In genomic region chrX:49054073-49054762, GRCh38 we compare ENCODE assay signal across 9 cellular contexts. TPM values are rescaled to one million over a fixed set of nuclear protein-coding genes. Genes with fewer than 3 reads are reported as not detected.
DNase-seq lines count a peak whose midpoint lies in the region; ATAC-seq, FAIRE-seq and TF ChIP-seq lines count a peak whose summit lies in the region.
"Had no signal": no experiment of that assay in that cellular context is flagged by ENCODE, and none has a peak within 500 bp of the region (broad histone marks: within the 10 kb centered on the region; RNA-seq: fewer than 3 reads in every experiment).

No MANE protein-coding gene starts in this region.

- H3K4me1 Mint-ChIP-seq in activated T-cell treated with anti-CD3 and anti-CD28 coated beads, Interleukin-2, amount 50 U/mL, for 24 hours (ENCODE audit: low read depth) = peaks cover 31% of the 10 kb centered on the region

- no peak for DNase-seq in activated T-cell treated with anti-CD3 and anti-CD28 coated beads, Interleukin-2, amount 50 U/mL, for 24 hours
- DNase-seq in activated T-cell treated with anti-CD3 and anti-CD28 coated beads for 4 hours = no peak
- DNase-seq in GM12878 (ENCODE audit: low read depth, low spot score) = no peak
- DNase-seq in lower lobe of right lung = no peak
- no peak for DNase-seq in thyroid gland
- no peak for DNase-seq in stimulated activated CD4-positive, alpha-beta T cell treated with anti-CD3 and anti-CD28 coated beads, Interleukin-15, amount 100 ng/mL, for 24 hours
- DNase-seq in posterior vena cava (ENCODE audit: low spot score) = no peak

- WGBS in GM12878 (ENCODE audit: insufficient coverage, insufficient replicate concordance, low lambda C conversion rate, missing lambda C conversion rate) = 41% methylated on average over 5 of the region's 5 CpGs
- WGBS in thyroid gland, 2 donors = 87 to 93% methylated on average over 5 of the region's 5 CpGs

- no peak overlapping the region for H3K27ac ChIP-seq in GM12878 (ENCODE audit: control insufficient read depth, insufficient read depth)
- H3K27ac ChIP-seq in lower lobe of right lung = peak overlapping the region; percentile 86
- peak overlapping the region; percentile 74 to 84 (median 81) for H3K27ac ChIP-seq in thyroid gland

- H3K36me3 ChIP-seq in GM12878 (ENCODE audit: control insufficient read depth in 2 of 2, insufficient read depth in 2 of 2, low read length in 1 of 2) (no peaks in the 10 kb centered on the region), lower lobe of right lung (no peaks in the 10 kb centered on the region), thyroid gland (no peaks in the 10 kb centered on the region)

- POLR2A ChIA-PET in GM12878 (lab: Charles Lee) = no interaction called here

- TF ChIP-seq POLR2A in GM12878 (IDR thresholded peaks at IDR 0.05; ENCODE audit: low read depth, low read length) (no peak), thyroid gland (IDR thresholded peaks at IDR 0.05) (no peak)

- CTCF ChIA-PET in GM12878 (lab: Yijun Ruan, JAX) = no interaction called here

- H2AFZ ChIP-seq in GM12878 (ENCODE audit: control insufficient read depth, low read depth, low read length) = peak overlapping the region; percentile 2

- in situ Hi-C loops in GM12878 (cut with MboI) = no loop called here

- peaks cover 40% of the 10 kb centered on the region for H3K27me3 Mint-ChIP-seq in activated T-cell treated with anti-CD3 and anti-CD28 coated beads, Interleukin-2, amount 50 U/mL, for 24 hours

- RAD21 ChIA-PET in GM12878 (lab: Charles Lee; ENCODE audit: unreplicated experiment) = no interaction called here

- no peaks in the 10 kb centered on the region for H3K9me3 Mint-ChIP-seq in activated T-cell treated with anti-CD3 and anti-CD28 coated beads, Interleukin-2, amount 50 U/mL, for 24 hours

- BruUV-seq in GM12878 (replicated peaks; lab: Mats Ljungman, UMichigan) = no TSS peak

- no peaks in the 10 kb centered on the region for H4K20me1 ChIP-seq in GM12878 (ENCODE audit: control insufficient read depth, insufficient read depth)

- FAIRE-seq in GM12878 (lab: Jason Lieb, UNC) = no peak
- FAIRE-seq: islet of Langerhans had no signal

- H3K27me3 ChIP-seq in GM12878 (replicated peaks in 1 of 2; ENCODE audit: control insufficient read depth in 2 of 2, insufficient read depth in 2 of 2, low read length in 1 of 2) = no peaks in the 10 kb centered on the region
- no peaks in the 10 kb centered on the region for H3K27me3 ChIP-seq in lower lobe of right lung (ENCODE audit: low read depth)
- no peaks in the 10 kb centered on the region for H3K27me3 ChIP-seq in thyroid gland

- TF ChIP-seq CTCF in GM12878 (IDR thresholded peaks at IDR 0.05 in 2 of 3, conservative IDR thresholded peaks at IDR 0.05 in 1 of 3; ENCODE audit: control insufficient read depth in 2 of 3, extremely low read depth in 1 of 3, insufficient read depth in 1 of 3, low read depth in 3 of 3, low read length in 3 of 3) (no peak), lower lobe of right lung (IDR thresholded peaks at IDR 0.05) (no peak), thyroid gland (IDR thresholded peaks at IDR 0.05) (no peak)

- H3K4me1 ChIP-seq in GM12878 (ENCODE audit: control insufficient read depth, insufficient read depth, low read length) = no peaks in the 10 kb centered on the region
- H3K4me1 ChIP-seq in lower lobe of right lung = no peaks in the 10 kb centered on the region
- no peaks in the 10 kb centered on the region for H3K4me1 ChIP-seq in thyroid gland

- SMC1A ChIA-PET in GM12878 (lab: Charles Lee; ENCODE audit: uncharacterized antibody, unreplicated experiment) = no interaction called here

- H3K9me3 ChIP-seq in GM12878 (replicated peaks; ENCODE audit: control insufficient read depth, insufficient read depth, low read length) (no peaks in the 10 kb centered on the region), lower lobe of right lung (no peaks in the 10 kb centered on the region), thyroid gland (no peaks in the 10 kb centered on the region)

- ATAC-seq in GM12878 (no peak), lower lobe of right lung (no peak), GM21737 (IDR thresholded peaks at IDR 0.05; ENCODE audit: unreplicated experiment) (no peak)

- no peaks in the 10 kb centered on the region for H3K36me3 Mint-ChIP-seq in activated T-cell treated with anti-CD3 and anti-CD28 coated beads, Interleukin-2, amount 50 U/mL, for 24 hours (ENCODE audit: low read depth)

- intact Hi-C loops in GM12878 (cut with micrococcal nuclease; ENCODE audit: unreplicated experiment) (no loop called here), lower lobe of right lung (cut with DNase I) (no loop called here), thyroid gland (cut with DNase I) (no loop called here), posterior vena cava (cut with DNase I) (no loop called here)

- no peaks in the 10 kb centered on the region for H3K79me2 ChIP-seq in GM12878 (ENCODE audit: control insufficient read depth, insufficient read depth, low read length)

- TF ChIP-seq RAD21 in GM12878 (IDR thresholded peaks at IDR 0.05; ENCODE audit: insufficient read depth, low read depth, low read length) = no peak

- peak overlapping the region; percentile 74 for H3K4me3 Mint-ChIP-seq in activated T-cell treated with anti-CD3 and anti-CD28 coated beads, Interleukin-2, amount 50 U/mL, for 24 hours

- TF ChIP-seq EP300 in GM12878 (IDR thresholded peaks at IDR 0.05; ENCODE audit: borderline replicate concordance in 1 of 2, control insufficient read depth in 1 of 2, low read depth in 2 of 2, low read length in 2 of 2) = no peak

- peak overlapping the region; percentile 75 for H3K4me2 ChIP-seq in GM12878 (ENCODE audit: control insufficient read depth, insufficient read depth)

- H3K4me3 ChIP-seq in GM12878 (peak overlapping the region; percentile 11; the same call in 1 of the 2 replicates), lower lobe of right lung (peak overlapping the region; percentile 60), thyroid gland (replicated peaks in 1 of 3) (peak overlapping the region in 1 of 3 donors; percentile 43)

- H3K27ac Mint-ChIP-seq in activated T-cell treated with anti-CD3 and anti-CD28 coated beads, Interleukin-2, amount 50 U/mL, for 24 hours = peak overlapping the region; percentile 81

- peak overlapping the region; percentile 25; the same call in 1 of the 2 replicates for H3K9ac ChIP-seq in GM12878 (ENCODE audit: control insufficient read depth, insufficient read depth, low read length)

RNA-seq across cellular contexts. Expression of gene CCDC120, which starts 4.6 kb away (rescaled TPM):
- total RNA-seq in GM12878 (2013; cell fraction: nucleolus; rRNA removed) = 0.15 and 0.77 TPM in 2 replicates
- total RNA-seq in GM12878 (2014; rRNA removed) = 0.56 and 0.65 TPM in 2 replicates
- total RNA-seq in GM12878 (2014; rRNA removed; fragmentation: Illumina TruSeq; extraction: Trizol) = 0.41 and 0.45 TPM in 2 replicates
- 3.7 and 4.1 TPM in 2 replicates for total RNA-seq in GM12878 (2021)
- 2.2 TPM for polyA plus RNA-seq in GM12878 (2011; ENCODE audit: low read depth)
- polyA plus RNA-seq in GM12878 (2011; rRNA removed) = 0.03 and 0.11 TPM in 2 replicates
- polyA plus RNA-seq in GM12878 (2011; cell fraction: cytosol; rRNA removed) = 0.07 and 0.13 TPM in 2 replicates
- 0.30 and 0.38 TPM in 2 replicates for polyA plus RNA-seq in GM12878 (2011; cell fraction: nucleus; rRNA removed)
- 2.8 and 4.3 TPM in 2 replicates for polyA plus RNA-seq in GM12878 (2012)
- polyA plus RNA-seq in GM12878 (2014; fragmentation: Illumina TruSeq; extraction: Trizol) = 1.4 and 2.1 TPM in 2 replicates
- polyA plus RNA-seq in GM12878 (2014; fragmentation: Nextera tagmentation; extraction: Ambion mirVana) = under 1 TPM; 0.18 to 0.27 TPM
- polyA plus RNA-seq in GM12878 (2014; rRNA removed) = 2.5 and 3.2 TPM in 2 replicates
- polyA plus RNA-seq in GM12878 (2016; fragmentation: Nextera tagmentation; extraction: Ambion mirVana) = 1 to 10 TPM in 1 of 2 experiments, under 1 TPM in 1; 0.95 to 1.2 TPM
- not detected in 2 replicates for polyA minus RNA-seq in GM12878 (2011; rRNA and poly(A)+ RNA removed)
- polyA minus RNA-seq in GM12878 (2011; cell fraction: cytosol; rRNA and poly(A)+ RNA removed) = not detected in 2 replicates
- polyA minus RNA-seq in GM12878 (2011; cell fraction: nucleus; rRNA and poly(A)+ RNA removed) = 0.29 TPM in 1 of 2 replicates, not detected in the other
- total RNA-seq in lower lobe of right lung = 9.5 TPM
- 10 to 100 TPM in 1 of 4 donors, 1 to 10 TPM in 3; 5.1 to 14.4 (median 6.3) TPM for total RNA-seq in thyroid gland
- 1 to 10 TPM; 3.0 to 4.1 TPM for total RNA-seq in posterior vena cava

RNA-seq across cellular contexts. Expression of gene TFE3, which starts 11.1 kb away (rescaled TPM):
- total RNA-seq in GM12878 (2013; cell fraction: nucleolus; rRNA removed) = 22.2 and 22.9 TPM in 2 replicates
- total RNA-seq in GM12878 (2014; rRNA removed) (16.8 and 17.9 TPM in 2 replicates), GM12878 (2014; rRNA removed; fragmentation: Illumina TruSeq; extraction: Trizol) (9.2 and 10.3 TPM in 2 replicates), GM12878 (2021) (16.7 and 18.0 TPM in 2 replicates), lower lobe of right lung (51.4 TPM), thyroid gland (100 to 1,000 TPM in 3 of 4 donors, 10 to 100 TPM in 1; 68.4 to 160 (median 118) TPM), posterior vena cava (10 to 100 TPM; 46.4 to 52.6 TPM)
- 7.9 TPM for polyA plus RNA-seq in GM12878 (2011; ENCODE audit: low read depth)
- polyA plus RNA-seq in GM12878 (2011; rRNA removed) (5.3 and 8.2 TPM in 2 replicates), GM12878 (2014; fragmentation: Illumina TruSeq; extraction: Trizol) (11.4 and 16.1 TPM in 2 replicates), GM12878 (2014; fragmentation: Nextera tagmentation; extraction: Ambion mirVana) (1 to 10 TPM; 3.5 TPM), GM12878 (2014; rRNA removed) (19.5 and 20.4 TPM in 2 replicates), GM12878 (2016; fragmentation: Nextera tagmentation; extraction: Ambion mirVana) (10 to 100 TPM; 10.6 to 12.5 TPM)
- polyA plus RNA-seq in GM12878 (2011; cell fraction: cytosol; rRNA removed) = 13.1 and 15.0 TPM in 2 replicates
- 9.9 and 16.2 TPM in 2 replicates for polyA plus RNA-seq in GM12878 (2011; cell fraction: nucleus; rRNA removed)
- polyA plus RNA-seq in GM12878 (2012) = 21.7 and 21.9 TPM in 2 replicates
- polyA minus RNA-seq in GM12878 (2011; rRNA and poly(A)+ RNA removed) = 14.9 and 19.3 TPM in 2 replicates
- 8.5 and 9.1 TPM in 2 replicates for polyA minus RNA-seq in GM12878 (2011; cell fraction: cytosol; rRNA and poly(A)+ RNA removed)
- 7.3 and 12.6 TPM in 2 replicates for polyA minus RNA-seq in GM12878 (2011; cell fraction: nucleus; rRNA and poly(A)+ RNA removed)

RNA-seq across cellular contexts. Expression of gene PRAF2, which starts 19.6 kb away (rescaled TPM):
- 2.0 and 2.4 TPM in 2 replicates for total RNA-seq in GM12878 (2013; cell fraction: nucleolus; rRNA removed)
- 4.7 and 5.7 TPM in 2 replicates for total RNA-seq in GM12878 (2014; rRNA removed)
- total RNA-seq in GM12878 (2014; rRNA removed; fragmentation: Illumina TruSeq; extraction: Trizol) = 2.0 and 2.6 TPM in 2 replicates
- 11.1 and 11.6 TPM in 2 replicates for total RNA-seq in GM12878 (2021)
- polyA plus RNA-seq in GM12878 (2011; ENCODE audit: low read depth) = 5.2 TPM
- 0.49 and 0.80 TPM in 2 replicates for polyA plus RNA-seq in GM12878 (2011; rRNA removed)
- polyA plus RNA-seq in GM12878 (2011; cell fraction: cytosol; rRNA removed) = 1.0 TPM in 2 replicates
- 4.9 and 6.0 TPM in 2 replicates for polyA plus RNA-seq in GM12878 (2011; cell fraction: nucleus; rRNA removed)
- 10.1 and 10.5 TPM in 2 replicates for polyA plus RNA-seq in GM12878 (2012)
- 11.8 and 16.2 TPM in 2 replicates for polyA plus RNA-seq in GM12878 (2014; fragmentation: Illumina TruSeq; extraction: Trizol)
- 1 to 10 TPM; 2.8 to 4.6 TPM for polyA plus RNA-seq in GM12878 (2014; fragmentation: Nextera tagmentation; extraction: Ambion mirVana)
- polyA plus RNA-seq in GM12878 (2014; rRNA removed) = 7.7 and 9.4 TPM in 2 replicates
- polyA plus RNA-seq in GM12878 (2016; fragmentation: Nextera tagmentation; extraction: Ambion mirVana) = 10 to 100 TPM; 13.6 to 16.7 TPM
- polyA minus RNA-seq in GM12878 (2011; rRNA and poly(A)+ RNA removed) = 0.72 TPM in 1 of 2 replicates, not detected in the other
- not detected in 2 replicates for polyA minus RNA-seq in GM12878 (2011; cell fraction: cytosol; rRNA and poly(A)+ RNA removed)
- polyA minus RNA-seq in GM12878 (2011; cell fraction: nucleus; rRNA and poly(A)+ RNA removed) = 1.6 and 1.7 TPM in 2 replicates
- 17.4 TPM for total RNA-seq in lower lobe of right lung
- 10 to 100 TPM; 19.2 to 32.9 (median 22.1) TPM for total RNA-seq in thyroid gland
- 10 to 100 TPM; 36.4 to 42.6 TPM for total RNA-seq in posterior vena cava

RNA-seq across cellular contexts. Expression of gene WDR45, which starts 25.5 kb away (rescaled TPM):
- total RNA-seq in GM12878 (2013; cell fraction: nucleolus; rRNA removed) = 51.2 and 54.7 TPM in 2 replicates
- 14.9 and 20.4 TPM in 2 replicates for total RNA-seq in GM12878 (2014; rRNA removed)
- 12.5 and 12.7 TPM in 2 replicates for total RNA-seq in GM12878 (2014; rRNA removed; fragmentation: Illumina TruSeq; extraction: Trizol)
- total RNA-seq in GM12878 (2021) = 19.7 and 20.8 TPM in 2 replicates
- polyA plus RNA-seq in GM12878 (2011; ENCODE audit: low read depth) = 64.5 TPM
- 18.2 and 29.8 TPM in 2 replicates for polyA plus RNA-seq in GM12878 (2011; rRNA removed)
- 37.2 and 45.7 TPM in 2 replicates for polyA plus RNA-seq in GM12878 (2011; cell fraction: cytosol; rRNA removed)
- 141 and 162 TPM in 2 replicates for polyA plus RNA-seq in GM12878 (2011; cell fraction: nucleus; rRNA removed)
- polyA plus RNA-seq in GM12878 (2012) = 21.5 and 32.2 TPM in 2 replicates
- 18.6 and 19.7 TPM in 2 replicates for polyA plus RNA-seq in GM12878 (2014; fragmentation: Illumina TruSeq; extraction: Trizol)
- 10 to 100 TPM in 1 of 2 experiments, 1 to 10 TPM in 1; 5.9 to 10.3 TPM for polyA plus RNA-seq in GM12878 (2014; fragmentation: Nextera tagmentation; extraction: Ambion mirVana)
- polyA plus RNA-seq in GM12878 (2014; rRNA removed) = 29.7 and 30.9 TPM in 2 replicates
- 10 to 100 TPM; 22.1 to 25.4 TPM for polyA plus RNA-seq in GM12878 (2016; fragmentation: Nextera tagmentation; extraction: Ambion mirVana)
- polyA minus RNA-seq in GM12878 (2011; rRNA and poly(A)+ RNA removed) = 37.1 and 54.6 TPM in 2 replicates
- polyA minus RNA-seq in GM12878 (2011; cell fraction: cytosol; rRNA and poly(A)+ RNA removed) = 9.1 and 13.9 TPM in 2 replicates
- 33.4 and 43.1 TPM in 2 replicates for polyA minus RNA-seq in GM12878 (2011; cell fraction: nucleus; rRNA and poly(A)+ RNA removed)
- 54.8 TPM for total RNA-seq in lower lobe of right lung
- 100 to 1,000 TPM in 3 of 4 donors, 10 to 100 TPM in 1; 99.8 to 184 (median 106) TPM for total RNA-seq in thyroid gland
- total RNA-seq in posterior vena cava = 10 to 100 TPM; 49.8 to 51.9 TPM

RNA-seq across cellular contexts. Expression of gene GRIPAP1, which starts 52.2 kb away (rescaled TPM):
- total RNA-seq in GM12878 (2013; cell fraction: nucleolus; rRNA removed) = 49.1 and 53.3 TPM in 2 replicates
- 17.2 and 17.5 TPM in 2 replicates for total RNA-seq in GM12878 (2014; rRNA removed)
- 21.5 and 21.6 TPM in 2 replicates for total RNA-seq in GM12878 (2014; rRNA removed; fragmentation: Illumina TruSeq; extraction: Trizol)
- 37.7 and 44.7 TPM in 2 replicates for total RNA-seq in GM12878 (2021)
- 28.8 TPM for polyA plus RNA-seq in GM12878 (2011; ENCODE audit: low read depth)
- 37.6 and 40.7 TPM in 2 replicates for polyA plus RNA-seq in GM12878 (2011; rRNA removed)
- 29.1 and 32.9 TPM in 2 replicates for polyA plus RNA-seq in GM12878 (2011; cell fraction: cytosol; rRNA removed)
- polyA plus RNA-seq in GM12878 (2011; cell fraction: nucleus; rRNA removed) = 111 and 130 TPM in 2 replicates
- 39.8 and 54.3 TPM in 2 replicates for polyA plus RNA-seq in GM12878 (2012)
- polyA plus RNA-seq in GM12878 (2014; fragmentation: Illumina TruSeq; extraction: Trizol) = 25.7 and 29.6 TPM in 2 replicates
- 1 to 10 TPM; 4.2 to 4.9 TPM for polyA plus RNA-seq in GM12878 (2014; fragmentation: Nextera tagmentation; extraction: Ambion mirVana)
- polyA plus RNA-seq in GM12878 (2014; rRNA removed) = 35.2 TPM in 2 replicates
- polyA plus RNA-seq in GM12878 (2016; fragmentation: Nextera tagmentation; extraction: Ambion mirVana) = 10 to 100 TPM; 24.9 to 26.7 TPM
- polyA minus RNA-seq in GM12878 (2011; rRNA and poly(A)+ RNA removed) = 25.2 and 28.9 TPM in 2 replicates
- 8.0 and 11.7 TPM in 2 replicates for polyA minus RNA-seq in GM12878 (2011; cell fraction: cytosol; rRNA and poly(A)+ RNA removed)
- 19.5 and 29.8 TPM in 2 replicates for polyA minus RNA-seq in GM12878 (2011; cell fraction: nucleus; rRNA and poly(A)+ RNA removed)
- 54.2 TPM for total RNA-seq in lower lobe of right lung
- total RNA-seq in thyroid gland = 10 to 100 TPM; 30.6 to 33.9 (median 33.4) TPM
- 10 to 100 TPM; 27.6 to 31.6 TPM for total RNA-seq in posterior vena cava
